Comparison of ENCODE assay signal across 9 cellular contexts in genomic region chr11:93850585-93851018, GRCh38. TPM values are rescaled to one million over a fixed set of nuclear protein-coding genes. Genes with fewer than 3 reads are reported as not detected.
DNase-seq lines count a peak whose midpoint lies in the region; TF ChIP-seq lines count a peak whose summit lies in the region.
"Had no signal": no experiment of that assay in that cellular context is flagged by ENCODE, and none has a peak within 500 bp of the region (broad histone marks: within the 10 kb centered on the region; RNA-seq: fewer than 3 reads in every experiment).

A gene with protein sequence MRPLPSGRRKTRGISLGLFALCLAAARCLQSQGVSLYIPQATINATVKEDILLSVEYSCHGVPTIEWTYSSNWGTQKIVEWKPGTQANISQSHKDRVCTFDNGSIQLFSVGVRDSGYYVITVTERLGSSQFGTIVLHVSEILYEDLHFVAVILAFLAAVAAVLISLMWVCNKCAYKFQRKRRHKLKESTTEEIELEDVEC (minus strand): TSS chr11:93850618. CDS start chr11:93850502, 116 bp downstream.

- no peak within 1 kb of the TSS for H3K27ac ChIP-seq in HUES6 (ENCODE audit: low read depth, low read length)
- H3K27ac ChIP-seq in suprapubic skin: no peak within 1 kb of the TSS

- H3K4me1 ChIP-seq in HUES6 (ENCODE audit: control insufficient read depth, insufficient read depth, low read length) (peaks cover 4% of the 10 kb centered on the region; the same call in 1 of the 2 replicates), suprapubic skin (peaks cover 15% of the 10 kb centered on the region)

- H3K4me3 ChIP-seq in HUES6 (ENCODE audit: low read depth, low read length): peak within 1 kb of the TSS; percentile 40; the same call in 1 of the 2 replicates
- peak within 1 kb of the TSS; percentile 38 for H3K4me3 ChIP-seq in astrocyte of the spinal cord (ENCODE audit: low read depth, low read length)
- H3K4me3 ChIP-seq in kidney epithelial cell (ENCODE audit: low read depth, low read length): peak within 1 kb of the TSS; percentile 39
- peak within 1 kb of the TSS; percentile 54 for H3K4me3 ChIP-seq in suprapubic skin

- no peak within 1 kb of the TSS for H3K9ac ChIP-seq in HUES6 (ENCODE audit: low read length)

- TF ChIP-seq POLR2A in suprapubic skin (IDR thresholded peaks at IDR 0.05): no peak

- in situ Hi-C loops in astrocyte of the spinal cord (cut with HindIII; ENCODE audit: low sequenced_read_pairs): no loop called here

- H3K9me3 ChIP-seq in HUES6 (ENCODE audit: control insufficient read depth, insufficient read depth, low read depth, low read length): no peaks in the 10 kb centered on the region
- no peaks in the 10 kb centered on the region for H3K9me3 ChIP-seq in suprapubic skin

- WGBS in suprapubic skin: 21% methylated on average over 3 of the region's 6 CpGs

- H3K36me3 ChIP-seq in HUES6 (ENCODE audit: control insufficient read depth, insufficient read depth, low read length) (no peaks in the 10 kb centered on the region), kidney epithelial cell (ENCODE audit: control insufficient read depth, insufficient read depth, low read length) (no peaks in the 10 kb centered on the region), suprapubic skin (no peaks in the 10 kb centered on the region)

- TF ChIP-seq EP300 in suprapubic skin (IDR thresholded peaks at IDR 0.05): no peak

- DNase-seq in astrocyte of the spinal cord (ENCODE audit: low read depth, low spot score) (no peak), kidney epithelial cell (ENCODE audit: low read depth) (no peak), suprapubic skin (ENCODE audit: low spot score in 2 of 2) (no peak), NCI-H1092 (lab: John Stamatoyannopoulos, UW) (no peak), NCI-H2227 (lab: John Stamatoyannopoulos, UW; ENCODE audit: unreplicated experiment) (no peak), T-helper 9 cell (no peak)
- DNase-seq: naive B cell, NCI-H1436 treated with DMSO at 0.1 percent for 48 hours had no signal

- H3K27me3 ChIP-seq in HUES6 (ENCODE audit: control insufficient read depth, insufficient read depth, low read length): peaks cover 3% of the 10 kb centered on the region; the same call in 1 of the 2 replicates
- H3K27me3 ChIP-seq in kidney epithelial cell (ENCODE audit: control insufficient read depth, insufficient read depth, low read length): no peaks in the 10 kb centered on the region
- no peaks in the 10 kb centered on the region for H3K27me3 ChIP-seq in suprapubic skin

- TF ChIP-seq CTCF in astrocyte of the spinal cord (IDR thresholded peaks at IDR 0.05; ENCODE audit: low read depth, low read length): no peak
- TF ChIP-seq CTCF in kidney epithelial cell (IDR thresholded peaks at IDR 0.05; ENCODE audit: insufficient read depth, low read length, poor library complexity, severe bottlenecking): no peak
- no peak for TF ChIP-seq CTCF in suprapubic skin (IDR thresholded peaks at IDR 0.05)

RNA-seq across cellular contexts. Expression of the gene that starts here (rescaled TPM):
- total RNA-seq in kidney epithelial cell: 0.27 and 0.29 TPM in 2 replicates
- total RNA-seq in suprapubic skin: under 1 TPM in 2 of 4 donors, not detected in 2; 0.16 to 0.68 TPM
